In genomic region chr1:226405411-226405988, GRCh38 we compare ENCODE assay signal across 8 cellular contexts. TPM values are rescaled to one million over a fixed set of nuclear protein-coding genes. Genes with fewer than 3 reads are reported as not detected.
A peak's percentile ranks its signal among the peaks of the same experiment; 100 is the strongest.
DNase-seq lines count a peak whose midpoint lies in the region; ATAC-seq and TF ChIP-seq lines count a peak whose summit lies in the region.

No MANE protein-coding gene starts in this region.

- peaks cover 55 to 67% (median 63%) of the 10 kb centered on the region in 10 experiments for H3K4me1 ChIP-seq in BLaER1 treated with 17β-estradiol and CSF1 and Interleukin-3, amounts not matched to agents 10 nM and 100 nM
- H3K4me1 ChIP-seq in RWPE2 (ENCODE audit: insufficient read depth, poor library complexity, severe bottlenecking) (peaks cover 8% of the 10 kb centered on the region), colonic mucosa (peaks cover 13% of the 10 kb centered on the region)

- H3K27ac ChIP-seq in BLaER1 treated with 17β-estradiol and CSF1 and Interleukin-3, amounts not matched to agents 10 nM and 100 nM, result peak overlapping the region; percentile 20 to 93 (median 87); a peak in 21 of 22 replicates
- H3K27ac ChIP-seq in RWPE2 (ENCODE audit: poor library complexity, severe bottlenecking), result peak overlapping the region; percentile 67
- no peak overlapping the region for H3K27ac ChIP-seq in colonic mucosa

- no peak for TF ChIP-seq CTCF in RWPE2 (IDR thresholded peaks at IDR 0.05; ENCODE audit: poor library complexity, severe bottlenecking)
- TF ChIP-seq CTCF in colonic mucosa (IDR thresholded peaks at IDR 0.05), result no peak

- peaks cover 46 to 66% (median 55%) of the 10 kb centered on the region in 11 experiments for H4K20me1 ChIP-seq in BLaER1 treated with 17β-estradiol and CSF1 and Interleukin-3, amounts not matched to agents 10 nM and 100 nM

- no peaks in the 10 kb centered on the region for H3K9me3 ChIP-seq in BLaER1 treated with 17β-estradiol and CSF1 and Interleukin-3, amounts not matched to agents 10 nM and 100 nM (replicated peaks in 1 of 11)
- no peaks in the 10 kb centered on the region for H3K9me3 ChIP-seq in RWPE2 (ENCODE audit: severe bottlenecking)
- no peaks in the 10 kb centered on the region for H3K9me3 ChIP-seq in colonic mucosa

- no peaks in the 10 kb centered on the region for H3K27me3 ChIP-seq in BLaER1 treated with 17β-estradiol and CSF1 and Interleukin-3, amounts not matched to agents 10 nM and 100 nM
- H3K27me3 ChIP-seq in RWPE2 (ENCODE audit: insufficient read depth, poor library complexity, severe bottlenecking) (no peaks in the 10 kb centered on the region), colonic mucosa (no peaks in the 10 kb centered on the region)

- DNase-seq in GM19238 (ENCODE audit: insufficient read length, low spot score), result peak; percentile 26
- DNase-seq in RWPE2 (ENCODE audit: low spot score), result no peak
- DNase-seq in germinal center (ENCODE audit: low spot score), result peak; percentile 55
- no peak for DNase-seq in COR-L47 (lab: John Stamatoyannopoulos, UW)
- no peak for DNase-seq in NCI-H2029 (lab: John Stamatoyannopoulos, UW)
- DNase-seq in colonic mucosa, result no peak

- H3K4me3 ChIP-seq in BLaER1 treated with 17β-estradiol and CSF1 and Interleukin-3, amounts not matched to agents 10 nM and 100 nM, result peak overlapping the region; percentile 72 to 88 (median 78)
- H3K4me3 ChIP-seq in RWPE2 (ENCODE audit: severe bottlenecking) (no peak overlapping the region), colonic mucosa (no peak overlapping the region)

- intact Hi-C loops in colonic mucosa (cut with DNase I), result no loop called here

- peaks cover 17 to 26% (median 25%) of the 10 kb centered on the region in 11 experiments for H3K36me3 ChIP-seq in BLaER1 treated with 17β-estradiol and CSF1 and Interleukin-3, amounts not matched to agents 10 nM and 100 nM
- no peaks in the 10 kb centered on the region for H3K36me3 ChIP-seq in RWPE2 (ENCODE audit: low read depth)
- no peaks in the 10 kb centered on the region for H3K36me3 ChIP-seq in colonic mucosa

- H3K4me2 ChIP-seq in BLaER1 treated with 17β-estradiol and CSF1 and Interleukin-3, amounts not matched to agents 10 nM and 100 nM, result peak overlapping the region; percentile 92 to 99 (median 97)

- peak overlapping the region; percentile 78 to 91 (median 88) for H3K9ac ChIP-seq in BLaER1 treated with 17β-estradiol and CSF1 and Interleukin-3, amounts not matched to agents 10 nM and 100 nM
- no peak overlapping the region for H3K9ac ChIP-seq in colonic mucosa (ENCODE audit: low read depth in 2 of 2, low read length in 2 of 2)

- ATAC-seq in RWPE2 (ENCODE audit: low read depth) (no peak), HG03097 (IDR thresholded peaks at IDR 0.05; ENCODE audit: low FRiP score, unreplicated experiment) (no peak)

RNA-seq across cellular contexts. Expression of gene PARP1, which starts 2.4 kb away (rescaled TPM):
- total RNA-seq in colonic mucosa, result 10 to 100 TPM; 56.7 to 96.3 TPM

Comparison
In these comparisons a context has a peak if more than half of its experiments do, and no peak if none do; other contexts are left out.
1. H3K4me3 ChIP-seq: peak in BLaER1 treated with 17β-estradiol and CSF1 and Interleukin-3, amounts not matched to agents 10 nM and 100 nM (10 of 10); none in RWPE2 (single experiment) and colonic mucosa (single experiment).
2. H3K9ac ChIP-seq: peak in BLaER1 treated with 17β-estradiol and CSF1 and Interleukin-3, amounts not matched to agents 10 nM and 100 nM (11 of 11); none in colonic mucosa (0 of 2).
3. DNase-seq: peak in GM19238 (single experiment) and germinal center (single experiment); none in RWPE2 (single experiment), COR-L47 (single experiment), NCI-H2029 (single experiment) and colonic mucosa (single experiment).